19 cellular contexts compared by ENCODE assay signal in the genomic region with DNA sequence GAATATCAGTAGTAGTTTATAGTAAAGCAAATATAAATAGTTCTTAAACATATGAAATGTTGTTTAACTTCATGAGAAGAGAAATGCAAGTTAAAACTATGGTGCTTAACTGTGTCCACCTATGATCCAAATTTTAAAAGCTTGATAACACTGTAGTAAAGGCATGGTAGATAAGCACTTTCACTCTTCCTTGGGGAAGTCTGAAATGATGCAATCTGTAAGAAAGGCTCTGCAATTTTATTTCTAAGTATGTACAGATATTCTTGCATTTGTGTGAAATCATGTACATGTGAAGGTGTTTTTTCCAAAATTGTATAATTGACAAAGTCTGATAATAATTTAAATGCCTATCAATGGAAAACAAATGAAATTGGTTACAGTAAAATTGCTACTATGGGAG.
A peak's percentile ranks its signal among the peaks of the same experiment; 100 is the strongest.
DNase-seq lines count a peak whose midpoint lies in the region; ATAC-seq, FAIRE-seq and TF ChIP-seq lines count a peak whose summit lies in the region.
"Had no signal": no experiment of that assay in that cellular context is flagged by ENCODE, and none has a peak within 500 bp of the region (broad histone marks: within the 10 kb centered on the region; RNA-seq: fewer than 3 reads in every experiment).

No MANE protein-coding gene starts in this region.

- no peak overlapping the region for H3K4me3 ChIP-seq in SK-N-MC
- H3K4me3 ChIP-seq: PC-9 had no signal

- DNase-seq in GM19239 (ENCODE audit: insufficient read length, low spot score) (no peak), SK-N-MC (ENCODE audit: low read depth, low spot score) (no peak), dedifferentiated amniotic fluid mesenchymal stem cell (ENCODE audit: extremely low spot score) (peak; percentile 16), iris pigment epithelial cell (ENCODE audit: low read depth) (peak; percentile 10), hepatic stellate cell (ENCODE audit: low spot score) (no peak), RWPE1 (ENCODE audit: low spot score) (no peak), foreskin keratinocyte (no peak)
- DNase-seq: COR-L47, DMS153, EL, MV-4-11, NCI-H1417 treated with DMSO at 0.1 percent for 48 hours, NCI-H1930, NCI-H2171, NCI-H446 treated with DMSO at 0.1 percent for 48 hours, NCI-H774, PC-9 had no signal

- TF ChIP-seq CTCF in RWPE1 (conservative IDR thresholded peaks at IDR 0.05; ENCODE audit: low read depth) (no peak), foreskin keratinocyte (conservative IDR thresholded peaks at IDR 0.05) (no peak)

- H3K4me1 ChIP-seq in foreskin keratinocyte: peaks cover 3% of the 10 kb centered on the region

- CTCF ChIA-PET in RWPE1 (lab: Yijun Ruan, JAX): no interaction called here

- H3K27ac ChIP-seq in SK-N-MC (no peak overlapping the region), RWPE1 (no peak overlapping the region), foreskin keratinocyte (no peak overlapping the region)
- H3K27ac ChIP-seq: C4-2B, PC-9 had no signal

- no peak for ATAC-seq in HG02798 (IDR thresholded peaks at IDR 0.05; ENCODE audit: poor library complexity, unreplicated experiment)
- ATAC-seq in foreskin keratinocyte: no peak

- peak overlapping the region; percentile 14 for H3K9ac ChIP-seq in SK-N-MC (ENCODE audit: insufficient read length)

- no peaks in the 10 kb centered on the region for H3K36me3 ChIP-seq in SK-N-MC (ENCODE audit: insufficient read depth, low read length)

- FAIRE-seq in GM19239 (lab: Jason Lieb, UNC): peak; percentile 62

- POLR2A ChIA-PET in RWPE1 (lab: Yijun Ruan, JAX; ENCODE audit: low non-redundant PET): no interaction called here

- H3K9me3 ChIP-seq in SK-N-MC (ENCODE audit: low read depth, low read length): no peaks in the 10 kb centered on the region

- no peaks in the 10 kb centered on the region for H3K27me3 ChIP-seq in foreskin keratinocyte

Comparison
In these comparisons a context has a peak if more than half of its experiments do, and no peak if none do; other contexts are left out.
1. DNase-seq: peak in dedifferentiated amniotic fluid mesenchymal stem cell (single experiment) and iris pigment epithelial cell (single experiment); none in GM19239 (single experiment), SK-N-MC (single experiment), hepatic stellate cell (single experiment), RWPE1 (single experiment) and foreskin keratinocyte (0 of 2).